9 cellular contexts compared by ENCODE assay signal in the genomic region with DNA sequence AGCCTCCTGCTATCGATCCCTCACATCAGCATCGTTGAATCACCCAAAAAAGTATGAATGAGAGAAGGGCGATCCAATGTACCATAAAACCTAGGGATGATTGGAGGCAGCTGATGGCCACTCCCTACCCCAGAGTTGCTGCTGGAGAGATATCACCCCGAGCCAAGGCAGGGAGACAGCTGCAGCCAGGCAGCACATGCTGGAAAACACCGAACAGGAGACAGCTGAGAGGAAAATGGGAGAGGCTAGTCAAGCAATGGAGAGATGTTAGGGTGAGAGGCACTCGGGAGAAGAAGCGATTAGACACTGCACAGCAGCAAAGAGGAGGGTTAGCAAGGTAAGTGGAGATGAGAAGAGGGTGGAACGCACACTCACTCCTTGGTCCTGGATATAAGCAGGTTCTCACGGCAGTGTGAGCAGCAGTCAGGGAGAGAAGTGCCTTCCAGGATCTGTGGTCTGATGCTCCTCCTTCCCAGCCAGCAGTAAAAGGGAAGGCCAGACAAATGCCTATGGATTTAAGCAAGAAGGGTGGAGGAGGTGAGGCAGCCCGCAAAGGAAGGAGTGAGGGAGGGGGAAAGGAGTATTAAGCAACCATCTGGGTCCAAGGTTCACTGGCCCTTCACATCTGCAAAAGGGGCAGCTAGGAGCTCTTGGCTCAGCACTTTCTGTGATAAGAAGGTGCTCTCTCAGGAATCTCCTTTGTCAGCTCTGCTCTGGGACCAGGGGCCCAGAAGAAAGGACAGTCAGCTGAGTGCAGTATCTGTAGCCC. TPM values are rescaled to one million over a fixed set of nuclear protein-coding genes. Genes with fewer than 3 reads are reported as not detected.
DNase-seq lines count a peak whose midpoint lies in the region; ATAC-seq, FAIRE-seq and TF ChIP-seq lines count a peak whose summit lies in the region.
"Had no signal": no experiment of that assay in that cellular context is flagged by ENCODE, and none has a peak within 500 bp of the region (broad histone marks: within the 10 kb centered on the region; RNA-seq: fewer than 3 reads in every experiment).

Gene SLC7A7 (minus strand): TSS at position 491 of the 769 bp plus-strand sequence. CDS start 2,037 bp downstream, outside the sequence.

- no peak within 1 kb of the TSS for H3K4me3 Mint-ChIP-seq in WTC11

- H3K9me3 ChIP-seq in stomach smooth muscle (ENCODE audit: control insufficient read depth in 2 of 2, low read length in 2 of 2), result no peaks in the 10 kb centered on the region

- no peaks in the 10 kb centered on the region for H3K27me3 Mint-ChIP-seq in WTC11 (ENCODE audit: low read depth)

- H3K36me3 Mint-ChIP-seq in WTC11, result no peaks in the 10 kb centered on the region

- H3K27me3 ChIP-seq in HL-60 (ENCODE audit: insufficient read depth, poor library complexity, severe bottlenecking) (no peaks in the 10 kb centered on the region), layer of hippocampus (ENCODE audit: control insufficient read depth, insufficient read depth, low read length) (no peaks in the 10 kb centered on the region), stomach smooth muscle (ENCODE audit: control insufficient read depth in 1 of 2, insufficient read depth in 2 of 2, low read length in 2 of 2) (no peaks in the 10 kb centered on the region)

- H3K27ac Mint-ChIP-seq in WTC11, result peak within 1 kb of the TSS; percentile 24; the same call in 1 of the 2 replicates

- POLR2A ChIA-PET in WTC11 (lab: Charles Lee), result interaction anchor here (0.7 kb wide), 1 partner anchor 130 kb away, joined by 3 read pairs; no protein-coding TSS in a partner anchor

- CTCF ChIA-PET in WTC11 (lab: Charles Lee), result interaction anchor here (0.6 to 2.8 kb wide), 8 partner anchors 7 to 259 kb away, joined by 3 to 30 read pairs (median 4); partner anchors contain the start of genes LRP10 and OR6J1

- FAIRE-seq in frontal cortex (lab: Jason Lieb, UNC), result no peak

- peak; percentile 24 for ATAC-seq in WTC11
- ATAC-seq in GM18858 (IDR thresholded peaks at IDR 0.05; ENCODE audit: unreplicated experiment), result no peak
- no peak for ATAC-seq in HG02870 (IDR thresholded peaks at IDR 0.05; ENCODE audit: unreplicated experiment)

- H3K36me3 ChIP-seq in stomach smooth muscle (ENCODE audit: control insufficient read depth in 2 of 2, insufficient read depth in 2 of 2, low read length in 2 of 2), result no peaks in the 10 kb centered on the region

- H3K4me1 ChIP-seq in stomach smooth muscle (ENCODE audit: control insufficient read depth, insufficient read depth, low read length), result peaks cover 24% of the 10 kb centered on the region

- H3K4me3 ChIP-seq in HL-60 (replicated peaks; ENCODE audit: insufficient read depth, low read length) (no peak within 1 kb of the TSS), stomach smooth muscle (ENCODE audit: low read length in 2 of 2) (peak within 1 kb of the TSS in 1 of 2 donors; percentile 22)

- H3K27ac ChIP-seq in HL-60 (replicated peaks) (peak within 1 kb of the TSS; percentile 45), layer of hippocampus (ENCODE audit: low read depth, low read length) (peak within 1 kb of the TSS; percentile 52), stomach smooth muscle (ENCODE audit: low read length) (peak within 1 kb of the TSS; percentile 6)

- H3K9ac ChIP-seq in stomach smooth muscle (ENCODE audit: low read length in 2 of 2), result no peak within 1 kb of the TSS

- H3K9me3 Mint-ChIP-seq in WTC11, result no peaks in the 10 kb centered on the region

- DNase-seq in HL-60 (ENCODE audit: low read depth in 1 of 2, low spot score in 1 of 2) (peak; percentile 44 to 58), WTC11 (ENCODE audit: low spot score) (no peak), frontal cortex (ENCODE audit: low spot score in 2 of 2) (no peak)
- DNase-seq in activated CD8-positive, alpha-beta memory T cell treated with anti-CD3 and anti-CD28 coated beads for 24 hours, result no peak
- DNase-seq: activated CD4-positive, alpha-beta T cell treated with anti-CD3 and anti-CD28 coated beads for 48 hours had no signal

- no peak for TF ChIP-seq CTCF in HL-60 (IDR thresholded peaks at IDR 0.05; ENCODE audit: insufficient read depth, low read length)
- no peak for TF ChIP-seq CTCF in WTC11 (IDR thresholded peaks at IDR 0.05)

- peaks cover 40% of the 10 kb centered on the region for H3K4me1 Mint-ChIP-seq in WTC11

TF ChIP-seq in WTC11, 78 proteins besides CTCF, POLR2A, EP300 and RAD21:
- TF ChIP-seq NFYB (CRISPR knock-in tag; conservative IDR thresholded peaks at IDR 0.05; ENCODE audit: low read depth), result no peak
- TF ChIP-seq CBFB (CRISPR knock-in tag; IDR thresholded peaks at IDR 0.05; ENCODE audit: low read depth), result no peak
- no peak for TF ChIP-seq RORB (CRISPR knock-in tag; IDR thresholded peaks at IDR 0.05)
- TF ChIP-seq, protein P1, sequence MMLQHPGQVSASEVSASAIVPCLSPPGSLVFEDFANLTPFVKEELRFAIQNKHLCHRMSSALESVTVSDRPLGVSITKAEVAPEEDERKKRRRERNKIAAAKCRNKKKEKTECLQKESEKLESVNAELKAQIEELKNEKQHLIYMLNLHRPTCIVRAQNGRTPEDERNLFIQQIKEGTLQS (CRISPR knock-in tag; conservative IDR thresholded peaks at IDR 0.05), result no peak
- no peak for TF ChIP-seq KAT7 (CRISPR knock-in tag; IDR thresholded peaks at IDR 0.05; ENCODE audit: borderline replicate concordance)
- no peak for TF ChIP-seq NR1H2 (CRISPR knock-in tag; IDR thresholded peaks at IDR 0.05)
- TF ChIP-seq ZNF121 (CRISPR knock-in tag; IDR thresholded peaks at IDR 0.05), result no peak
- no peak for TF ChIP-seq EMX1 (CRISPR knock-in tag; IDR thresholded peaks at IDR 0.05)
- no peak for TF ChIP-seq FOXP4 (CRISPR knock-in tag; IDR thresholded peaks at IDR 0.05)
- no peak for TF ChIP-seq HMGA2 (CRISPR knock-in tag; IDR thresholded peaks at IDR 0.05)
- TF ChIP-seq, protein P2, sequence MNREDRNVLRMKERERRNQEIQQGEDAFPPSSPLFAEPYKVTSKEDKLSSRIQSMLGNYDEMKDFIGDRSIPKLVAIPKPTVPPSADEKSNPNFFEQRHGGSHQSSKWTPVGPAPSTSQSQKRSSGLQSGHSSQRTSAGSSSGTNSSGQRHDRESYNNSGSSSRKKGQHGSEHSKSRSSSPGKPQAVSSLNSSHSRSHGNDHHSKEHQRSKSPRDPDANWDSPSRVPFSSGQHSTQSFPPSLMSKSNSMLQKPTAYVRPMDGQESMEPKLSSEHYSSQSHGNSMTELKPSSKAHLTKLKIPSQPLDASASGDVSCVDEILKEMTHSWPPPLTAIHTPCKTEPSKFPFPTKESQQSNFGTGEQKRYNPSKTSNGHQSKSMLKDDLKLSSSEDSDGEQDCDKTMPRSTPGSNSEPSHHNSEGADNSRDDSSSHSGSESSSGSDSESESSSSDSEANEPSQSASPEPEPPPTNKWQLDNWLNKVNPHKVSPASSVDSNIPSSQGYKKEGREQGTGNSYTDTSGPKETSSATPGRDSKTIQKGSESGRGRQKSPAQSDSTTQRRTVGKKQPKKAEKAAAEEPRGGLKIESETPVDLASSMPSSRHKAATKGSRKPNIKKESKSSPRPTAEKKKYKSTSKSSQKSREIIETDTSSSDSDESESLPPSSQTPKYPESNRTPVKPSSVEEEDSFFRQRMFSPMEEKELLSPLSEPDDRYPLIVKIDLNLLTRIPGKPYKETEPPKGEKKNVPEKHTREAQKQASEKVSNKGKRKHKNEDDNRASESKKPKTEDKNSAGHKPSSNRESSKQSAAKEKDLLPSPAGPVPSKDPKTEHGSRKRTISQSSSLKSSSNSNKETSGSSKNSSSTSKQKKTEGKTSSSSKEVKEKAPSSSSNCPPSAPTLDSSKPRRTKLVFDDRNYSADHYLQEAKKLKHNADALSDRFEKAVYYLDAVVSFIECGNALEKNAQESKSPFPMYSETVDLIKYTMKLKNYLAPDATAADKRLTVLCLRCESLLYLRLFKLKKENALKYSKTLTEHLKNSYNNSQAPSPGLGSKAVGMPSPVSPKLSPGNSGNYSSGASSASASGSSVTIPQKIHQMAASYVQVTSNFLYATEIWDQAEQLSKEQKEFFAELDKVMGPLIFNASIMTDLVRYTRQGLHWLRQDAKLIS (CRISPR knock-in tag; IDR thresholded peaks at IDR 0.05; ENCODE audit: borderline replicate concordance), result no peak

RNA-seq across cellular contexts. Expression of gene SLC7A7, which starts in this region (rescaled TPM):
- total RNA-seq in WTC11 (2021) (3.0 to 4.3 TPM (median 4.2 TPM) in 3 replicates), frontal cortex (2.0 TPM)

Comparison
In these comparisons a context has a peak if more than half of its experiments do, and no peak if none do; other contexts are left out.
1. DNase-seq: peak in HL-60 (2 of 2); none in WTC11 (single experiment), activated CD8-positive, alpha-beta memory T cell treated with anti-CD3 and anti-CD28 coated beads for 24 hours (single experiment) and frontal cortex (0 of 2).
2. Peak in every context shown above with its lines, with median percentiles within 50 percentile points of each other: H3K27ac ChIP-seq.